Comparison of ENCODE assay signal across 17 cellular contexts in genomic region chr7:1943326-1943725, GRCh38.
DNase-seq lines count a peak whose midpoint lies in the region; ATAC-seq, FAIRE-seq and TF ChIP-seq lines count a peak whose summit lies in the region.
"Had no signal": no experiment of that assay in that cellular context is flagged by ENCODE, and none has a peak within 500 bp of the region (broad histone marks: within the 10 kb centered on the region; RNA-seq: fewer than 3 reads in every experiment).

No MANE protein-coding gene starts in this region.

- POLR2A ChIA-PET in HepG2 (lab: Yijun Ruan, JAX) (no interaction called here), T-cell (lab: Charles Lee) (interaction anchor here in 1 of 2 donors (0.5 kb wide), 1 partner anchor 43 kb away, joined by 3 read pairs; no protein-coding TSS in a partner anchor), endothelial cell of umbilical vein (lab: Charles Lee) (no interaction called here)

- H3K36me3 Mint-ChIP-seq in T-cell: peaks cover under 1% of the 10 kb centered on the region

- TF ChIP-seq POLR2A in right lobe of liver (IDR thresholded peaks at IDR 0.05): no peak
- no peak for TF ChIP-seq POLR2A in HepG2 (IDR thresholded peaks at IDR 0.05; ENCODE audit: insufficient read depth in 1 of 2, low read depth in 2 of 2, low read length in 2 of 2)
- TF ChIP-seq POLR2A in endothelial cell of umbilical vein (IDR thresholded peaks at IDR 0.05; ENCODE audit: low read depth, low read length): no peak
- TF ChIP-seq POLR2A in GM12892 (IDR thresholded peaks at IDR 0.05; ENCODE audit: low read depth, low read length): no peak

- H3K27ac ChIP-seq in right lobe of liver (no peak overlapping the region), HepG2 (ENCODE audit: extremely low read length, insufficient read depth, low read length) (no peak overlapping the region), endothelial cell of umbilical vein (ENCODE audit: insufficient read depth, low read depth, low read length) (no peak overlapping the region)
- H3K27ac ChIP-seq: prostate gland had no signal

- 73% methylated on average over 5 of the region's 11 CpGs for WGBS in right lobe of liver (ENCODE audit: insufficient coverage, low coverage, low lambda C conversion rate, missing lambda C conversion rate)
- WGBS in HepG2 (ENCODE audit: low lambda C conversion rate): 83% methylated on average over 11 of the region's 11 CpGs

- TF ChIP-seq RAD21 in HepG2 (CRISPR knock-in tag; IDR thresholded peaks at IDR 0.05): no peak

- ATAC-seq in right lobe of liver (no peak), HepG2 (no peak), T-cell (replicated peaks in 1 of 4) (peak in 1 of 4 experiments; percentile 23)
- ATAC-seq: activated CD8-positive, alpha-beta memory T cell treated with anti-CD3 and anti-CD28 coated beads, Interleukin-2, amount 10 ng/mL, durations not matched to agents 7 days and 5 days; GM12878 had no signal

- no peaks in the 10 kb centered on the region for H3K79me2 ChIP-seq in HepG2 (ENCODE audit: insufficient read depth, low read length)
- no peaks in the 10 kb centered on the region for H3K79me2 ChIP-seq in endothelial cell of umbilical vein (ENCODE audit: control insufficient read depth, insufficient read depth, low read length)

- H3K9me3 ChIP-seq in right lobe of liver (no peaks in the 10 kb centered on the region), HepG2 (ENCODE audit: low read length) (no peaks in the 10 kb centered on the region), endothelial cell of umbilical vein (replicated peaks; ENCODE audit: control insufficient read depth, insufficient read depth, low read length) (no peaks in the 10 kb centered on the region)
- H3K9me3 ChIP-seq: prostate gland had no signal

- H3K4me3 ChIP-seq in right lobe of liver (no peak overlapping the region), HepG2 (replicated peaks in 1 of 3; ENCODE audit: insufficient read depth in 1 of 3, low read depth in 2 of 3, low read length in 3 of 3) (no peak overlapping the region), endothelial cell of umbilical vein (replicated peaks in 1 of 3; ENCODE audit: insufficient read depth in 1 of 3, low read depth in 1 of 3, low read length in 3 of 3) (no peak overlapping the region)
- H3K4me3 ChIP-seq: GM12878, prostate gland had no signal

- no peaks in the 10 kb centered on the region for H3K9me3 Mint-ChIP-seq in T-cell
- H3K9me3 Mint-ChIP-seq: activated T-helper 2 cell treated with anti-CD3 and anti-CD28 coated beads, Interferon-gamma antibody, Interleukin-2, Interleukin-4, amounts not matched to agents 10 μg/mL and 5 μg/mL and 100 μg/mL, durations not matched to agents 14 hours and 24 hours and 36 hours had no signal

- H3K27me3 ChIP-seq in right lobe of liver (no peaks in the 10 kb centered on the region), HepG2 (ENCODE audit: control insufficient read depth in 1 of 2, insufficient read depth in 2 of 2, low read length in 2 of 2) (no peaks in the 10 kb centered on the region), endothelial cell of umbilical vein (ENCODE audit: control insufficient read depth in 2 of 2, insufficient read depth in 2 of 2, low read length in 2 of 2) (no peaks in the 10 kb centered on the region)

- in situ Hi-C loops in HepG2 (cut with HindIII; ENCODE audit: extremely low pct_ligation_motif_present, low pct_unique_long_range_greater_than_20kb): no loop called here

- H3K9ac ChIP-seq in HepG2 (ENCODE audit: insufficient read depth, low read depth, low read length): no peak overlapping the region
- H3K9ac ChIP-seq in endothelial cell of umbilical vein (replicated peaks; ENCODE audit: extremely low read depth, insufficient read depth, low read length): no peak overlapping the region

- no peak overlapping the region for H3K4me2 ChIP-seq in HepG2 (ENCODE audit: low read depth, low read length)
- no peak overlapping the region for H3K4me2 ChIP-seq in endothelial cell of umbilical vein (ENCODE audit: insufficient read depth, low read length)

- no peaks in the 10 kb centered on the region for H3K27me3 Mint-ChIP-seq in T-cell

- no peaks in the 10 kb centered on the region for H4K20me1 ChIP-seq in HepG2 (ENCODE audit: insufficient read depth, low read length)
- no peaks in the 10 kb centered on the region for H4K20me1 ChIP-seq in endothelial cell of umbilical vein (replicated peaks; ENCODE audit: control insufficient read depth, extremely low read depth, insufficient read depth, low read length)

- H2AFZ ChIP-seq in HepG2 (ENCODE audit: low read length) (no peak overlapping the region), endothelial cell of umbilical vein (ENCODE audit: low read depth, low read length) (no peak overlapping the region)

- H3K4me1 Mint-ChIP-seq in T-cell: peaks cover 48 to 57% (median 52%) of the 10 kb centered on the region in 3 donors

- dilution Hi-C loops in endothelial cell of umbilical vein (cut with MboI; ENCODE audit: extremely low pct_ligation_motif_present, low sequenced_read_pairs): no loop called here

- no peaks in the 10 kb centered on the region for H3K4me1 ChIP-seq in right lobe of liver
- no peaks in the 10 kb centered on the region for H3K4me1 ChIP-seq in HepG2 (ENCODE audit: insufficient read depth, low read length)
- H3K4me1 ChIP-seq in endothelial cell of umbilical vein (ENCODE audit: control insufficient read depth, extremely low read depth, insufficient read depth, low read length): no peaks in the 10 kb centered on the region
- H3K4me1 ChIP-seq: prostate gland had no signal

- CTCF ChIA-PET in HepG2 (lab: Yijun Ruan, JAX; ENCODE audit: low intra/inter-chr PET ratio, low total read pairs) (no interaction called here), T-cell (lab: Charles Lee) (no interaction called here), endothelial cell of umbilical vein (lab: Charles Lee) (no interaction called here)

- H3K4me3 Mint-ChIP-seq in T-cell: peak overlapping the region in 2 of 3 donors; percentile 14 to 93

- H3K9me1 ChIP-seq in endothelial cell of umbilical vein (replicated peaks; ENCODE audit: control insufficient read depth, extremely low read depth, insufficient read depth, low read length): no peaks in the 10 kb centered on the region

- TF ChIP-seq EP300 in HepG2 (IDR thresholded peaks at IDR 0.05; ENCODE audit: low read depth in 2 of 2, low read length in 2 of 2) (no peak), HepG2 (CRISPR knock-in tag; IDR thresholded peaks at IDR 0.05; ENCODE audit: borderline replicate concordance) (no peak)

- DNase-seq in right lobe of liver (peak in 2 of 3 donors; percentile 3 to 23), HepG2 (ENCODE audit: low spot score) (no peak), T-cell (peak in 3 of 34 experiments; percentile 37 to 67 (median 40)), endothelial cell of umbilical vein (ENCODE audit: low read depth, low spot score) (peak; percentile 6), posterior vena cava (ENCODE audit: low spot score) (peak; percentile 29), GM12892 (ENCODE audit: insufficient read length) (no peak), activated gamma-delta T cell (lab: John Stamatoyannopoulos, UW) (no peak), DMS 273 treated with DMSO at 0.1 percent for 48 hours (lab: John Stamatoyannopoulos, UW) (no peak)
- DNase-seq: small intestine; stimulated activated CD4-positive, alpha-beta T cell treated with anti-CD3 and anti-CD28 coated beads, Interleukin-4, amount 100 ng/mL, for 1 hour had no signal

- H3K36me3 ChIP-seq in right lobe of liver (no peaks in the 10 kb centered on the region), HepG2 (replicated peaks in 1 of 2; ENCODE audit: control insufficient read depth in 1 of 2, insufficient read depth in 2 of 2, low read length in 2 of 2) (no peaks in the 10 kb centered on the region; a peak in 1 of 5 replicates), endothelial cell of umbilical vein (ENCODE audit: control insufficient read depth in 2 of 2, extremely low read depth in 1 of 2, insufficient read depth in 2 of 2, low read length in 2 of 2) (no peaks in the 10 kb centered on the region)
- H3K36me3 ChIP-seq: prostate gland had no signal

- intact Hi-C loops in right lobe of liver (cut with DNase I): no loop called here
- intact Hi-C loops in HepG2 (cut with micrococcal nuclease; ENCODE audit: unreplicated experiment): no loop called here
- intact Hi-C loops in endothelial cell of umbilical vein (cut with micrococcal nuclease): no loop called here
- intact Hi-C loops in posterior vena cava (cut with DNase I): no loop called here

- TF ChIP-seq CTCF in right lobe of liver (IDR thresholded peaks at IDR 0.05) (no peak), HepG2 (CRISPR knock-in tag; IDR thresholded peaks at IDR 0.05) (no peak), endothelial cell of umbilical vein (IDR thresholded peaks at IDR 0.05; ENCODE audit: extremely low read depth in 1 of 2, insufficient read depth in 1 of 2, low read depth in 1 of 2, low read length in 2 of 2) (no peak)

- no peak for FAIRE-seq in HepG2 (lab: Jason Lieb, UNC)
- FAIRE-seq in endothelial cell of umbilical vein (lab: Jason Lieb, UNC): no peak
- no peak for FAIRE-seq in GM12892 (lab: Jason Lieb, UNC)
- FAIRE-seq: astrocyte, endometrium, GM12878, islet of Langerhans, small intestine had no signal

- BruUV-seq in HepG2 (replicated peaks; lab: Mats Ljungman, UMichigan) (no TSS peak), endothelial cell of umbilical vein (replicated peaks; lab: Mats Ljungman, UMichigan) (no TSS peak)

- peak overlapping the region; percentile 65 to 80 for H3K27ac Mint-ChIP-seq in T-cell
- H3K27ac Mint-ChIP-seq: activated T-helper 2 cell treated with anti-CD3 and anti-CD28 coated beads, Interferon-gamma antibody, Interleukin-2, Interleukin-4, amounts not matched to agents 10 μg/mL and 5 μg/mL and 100 μg/mL, durations not matched to agents 14 hours and 24 hours and 36 hours had no signal

TF ChIP-seq in HepG2, 621 proteins besides CTCF, POLR2A, EP300 and RAD21 (continues in another document):
- no peak for TF ChIP-seq ZNF296 (CRISPR knock-in tag; conservative IDR thresholded peaks at IDR 0.05)

TF ChIP-seq in endothelial cell of umbilical vein, 7 proteins besides CTCF, POLR2A, EP300 and RAD21:
- TF ChIP-seq MAX (IDR thresholded peaks at IDR 0.05; ENCODE audit: insufficient read depth, insufficient read length) (no peak), JUN (IDR thresholded peaks at IDR 0.05; ENCODE audit: borderline replicate concordance, insufficient read depth, insufficient read length, low read depth) (no peak), FOS (IDR thresholded peaks at IDR 0.05; ENCODE audit: borderline replicate concordance, insufficient read depth, low read length) (no peak), GATA2 (IDR thresholded peaks at IDR 0.05; ENCODE audit: insufficient read depth, insufficient read length, low read depth, low read length) (no peak), EZH2 (IDR thresholded peaks at IDR 0.05; ENCODE audit: borderline replicate concordance, low read depth, low read length, severe bottlenecking) (no peak), POLR2AphosphoS5 (IDR thresholded peaks at IDR 0.05; ENCODE audit: insufficient read depth, low read depth, low read length) (no peak), MYC (IDR thresholded peaks at IDR 0.05; ENCODE audit: low read depth, low read length) (no peak)
TF ChIP-seq in endothelial cell of umbilical vein: peak in this region for 0.

Comparison
In these comparisons a context has a peak if more than half of its experiments do, and no peak if none do; other contexts are left out.
1. DNase-seq: peak in right lobe of liver (2 of 3), endothelial cell of umbilical vein (single experiment) and posterior vena cava (single experiment); none in HepG2 (single experiment), GM12892 (single experiment), activated gamma-delta T cell (single experiment) and DMS 273 treated with DMSO at 0.1 percent for 48 hours (single experiment).